In genomic region chr9:120923620-120924328, GRCh38 we compare ENCODE assay signal across 2 cellular contexts.
TF ChIP-seq lines count a peak whose summit lies in the region.

No MANE protein-coding gene starts in this region.

TF ChIP-seq in H1, 55 proteins besides CTCF, POLR2A, EP300 and RAD21:
- TF ChIP-seq POLR2AphosphoS5 (IDR thresholded peaks at IDR 0.05; ENCODE audit: low read depth, low read length) (no peak), CHD7 (IDR thresholded peaks at IDR 0.05; ENCODE audit: insufficient replicate concordance, low read length) (no peak), SIRT6 (IDR thresholded peaks at IDR 0.05; ENCODE audit: low read length) (no peak), SP1 (IDR thresholded peaks at IDR 0.05; ENCODE audit: low read depth, low read length) (no peak), MAFK (IDR thresholded peaks at IDR 0.05; ENCODE audit: low read depth, low read length) (no peak), NANOG (IDR thresholded peaks at IDR 0.05; ENCODE audit: insufficient read depth, low read depth, low read length, poor library complexity, severe bottlenecking) (no peak), KDM4A (IDR thresholded peaks at IDR 0.05; ENCODE audit: low read depth, low read length, severe bottlenecking) (no peak), RBBP5 (IDR thresholded peaks at IDR 0.05; ENCODE audit: borderline replicate concordance, low read depth, low read length) (no peak), BACH1 (IDR thresholded peaks at IDR 0.05; ENCODE audit: low read length) (no peak), JUND (IDR thresholded peaks at IDR 0.05; ENCODE audit: low read length) (no peak), CHD2 (IDR thresholded peaks at IDR 0.05; ENCODE audit: low read length) (no peak), TAF1 (IDR thresholded peaks at IDR 0.05; ENCODE audit: low read depth, low read length) (no peak), CREB1 (IDR thresholded peaks at IDR 0.05) (no peak), YY1 (IDR thresholded peaks at IDR 0.05; ENCODE audit: low read depth, low read length) (no peak)

TF ChIP-seq in GM23338, 12 proteins besides CTCF, POLR2A, EP300 and RAD21:
- TF ChIP-seq EZH2phosphoT487 (IDR thresholded peaks at IDR 0.05; ENCODE audit: unreplicated experiment) (no peak), EZH2 (IDR thresholded peaks at IDR 0.05; ENCODE audit: low read depth, unreplicated experiment) (no peak), STAT1 (IDR thresholded peaks at IDR 0.05; ENCODE audit: unreplicated experiment) (no peak), JUNB (IDR thresholded peaks at IDR 0.05; ENCODE audit: unreplicated experiment) (no peak), NANOG (IDR thresholded peaks at IDR 0.05; ENCODE audit: borderline replicate concordance) (no peak), POLR2AphosphoS5 (IDR thresholded peaks at IDR 0.05; ENCODE audit: low read depth) (no peak), ZNF331 (CRISPR knock-in tag; IDR thresholded peaks at IDR 0.05; ENCODE audit: low read depth) (no peak), ZNF114 (CRISPR knock-in tag; IDR thresholded peaks at IDR 0.05) (no peak), CREB1 (CRISPR knock-in tag; IDR thresholded peaks at IDR 0.05; ENCODE audit: low read depth) (no peak)
- TF ChIP-seq, protein P1, sequence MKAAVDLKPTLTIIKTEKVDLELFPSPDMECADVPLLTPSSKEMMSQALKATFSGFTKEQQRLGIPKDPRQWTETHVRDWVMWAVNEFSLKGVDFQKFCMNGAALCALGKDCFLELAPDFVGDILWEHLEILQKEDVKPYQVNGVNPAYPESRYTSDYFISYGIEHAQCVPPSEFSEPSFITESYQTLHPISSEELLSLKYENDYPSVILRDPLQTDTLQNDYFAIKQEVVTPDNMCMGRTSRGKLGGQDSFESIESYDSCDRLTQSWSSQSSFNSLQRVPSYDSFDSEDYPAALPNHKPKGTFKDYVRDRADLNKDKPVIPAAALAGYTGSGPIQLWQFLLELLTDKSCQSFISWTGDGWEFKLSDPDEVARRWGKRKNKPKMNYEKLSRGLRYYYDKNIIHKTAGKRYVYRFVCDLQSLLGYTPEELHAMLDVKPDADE (IDR thresholded peaks at IDR 0.05): no peak
- TF ChIP-seq, protein P2, sequence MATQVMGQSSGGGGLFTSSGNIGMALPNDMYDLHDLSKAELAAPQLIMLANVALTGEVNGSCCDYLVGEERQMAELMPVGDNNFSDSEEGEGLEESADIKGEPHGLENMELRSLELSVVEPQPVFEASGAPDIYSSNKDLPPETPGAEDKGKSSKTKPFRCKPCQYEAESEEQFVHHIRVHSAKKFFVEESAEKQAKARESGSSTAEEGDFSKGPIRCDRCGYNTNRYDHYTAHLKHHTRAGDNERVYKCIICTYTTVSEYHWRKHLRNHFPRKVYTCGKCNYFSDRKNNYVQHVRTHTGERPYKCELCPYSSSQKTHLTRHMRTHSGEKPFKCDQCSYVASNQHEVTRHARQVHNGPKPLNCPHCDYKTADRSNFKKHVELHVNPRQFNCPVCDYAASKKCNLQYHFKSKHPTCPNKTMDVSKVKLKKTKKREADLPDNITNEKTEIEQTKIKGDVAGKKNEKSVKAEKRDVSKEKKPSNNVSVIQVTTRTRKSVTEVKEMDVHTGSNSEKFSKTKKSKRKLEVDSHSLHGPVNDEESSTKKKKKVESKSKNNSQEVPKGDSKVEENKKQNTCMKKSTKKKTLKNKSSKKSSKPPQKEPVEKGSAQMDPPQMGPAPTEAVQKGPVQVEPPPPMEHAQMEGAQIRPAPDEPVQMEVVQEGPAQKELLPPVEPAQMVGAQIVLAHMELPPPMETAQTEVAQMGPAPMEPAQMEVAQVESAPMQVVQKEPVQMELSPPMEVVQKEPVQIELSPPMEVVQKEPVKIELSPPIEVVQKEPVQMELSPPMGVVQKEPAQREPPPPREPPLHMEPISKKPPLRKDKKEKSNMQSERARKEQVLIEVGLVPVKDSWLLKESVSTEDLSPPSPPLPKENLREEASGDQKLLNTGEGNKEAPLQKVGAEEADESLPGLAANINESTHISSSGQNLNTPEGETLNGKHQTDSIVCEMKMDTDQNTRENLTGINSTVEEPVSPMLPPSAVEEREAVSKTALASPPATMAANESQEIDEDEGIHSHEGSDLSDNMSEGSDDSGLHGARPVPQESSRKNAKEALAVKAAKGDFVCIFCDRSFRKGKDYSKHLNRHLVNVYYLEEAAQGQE (IDR thresholded peaks at IDR 0.05; ENCODE audit: unreplicated experiment): no peak
- TF ChIP-seq, protein P3, sequence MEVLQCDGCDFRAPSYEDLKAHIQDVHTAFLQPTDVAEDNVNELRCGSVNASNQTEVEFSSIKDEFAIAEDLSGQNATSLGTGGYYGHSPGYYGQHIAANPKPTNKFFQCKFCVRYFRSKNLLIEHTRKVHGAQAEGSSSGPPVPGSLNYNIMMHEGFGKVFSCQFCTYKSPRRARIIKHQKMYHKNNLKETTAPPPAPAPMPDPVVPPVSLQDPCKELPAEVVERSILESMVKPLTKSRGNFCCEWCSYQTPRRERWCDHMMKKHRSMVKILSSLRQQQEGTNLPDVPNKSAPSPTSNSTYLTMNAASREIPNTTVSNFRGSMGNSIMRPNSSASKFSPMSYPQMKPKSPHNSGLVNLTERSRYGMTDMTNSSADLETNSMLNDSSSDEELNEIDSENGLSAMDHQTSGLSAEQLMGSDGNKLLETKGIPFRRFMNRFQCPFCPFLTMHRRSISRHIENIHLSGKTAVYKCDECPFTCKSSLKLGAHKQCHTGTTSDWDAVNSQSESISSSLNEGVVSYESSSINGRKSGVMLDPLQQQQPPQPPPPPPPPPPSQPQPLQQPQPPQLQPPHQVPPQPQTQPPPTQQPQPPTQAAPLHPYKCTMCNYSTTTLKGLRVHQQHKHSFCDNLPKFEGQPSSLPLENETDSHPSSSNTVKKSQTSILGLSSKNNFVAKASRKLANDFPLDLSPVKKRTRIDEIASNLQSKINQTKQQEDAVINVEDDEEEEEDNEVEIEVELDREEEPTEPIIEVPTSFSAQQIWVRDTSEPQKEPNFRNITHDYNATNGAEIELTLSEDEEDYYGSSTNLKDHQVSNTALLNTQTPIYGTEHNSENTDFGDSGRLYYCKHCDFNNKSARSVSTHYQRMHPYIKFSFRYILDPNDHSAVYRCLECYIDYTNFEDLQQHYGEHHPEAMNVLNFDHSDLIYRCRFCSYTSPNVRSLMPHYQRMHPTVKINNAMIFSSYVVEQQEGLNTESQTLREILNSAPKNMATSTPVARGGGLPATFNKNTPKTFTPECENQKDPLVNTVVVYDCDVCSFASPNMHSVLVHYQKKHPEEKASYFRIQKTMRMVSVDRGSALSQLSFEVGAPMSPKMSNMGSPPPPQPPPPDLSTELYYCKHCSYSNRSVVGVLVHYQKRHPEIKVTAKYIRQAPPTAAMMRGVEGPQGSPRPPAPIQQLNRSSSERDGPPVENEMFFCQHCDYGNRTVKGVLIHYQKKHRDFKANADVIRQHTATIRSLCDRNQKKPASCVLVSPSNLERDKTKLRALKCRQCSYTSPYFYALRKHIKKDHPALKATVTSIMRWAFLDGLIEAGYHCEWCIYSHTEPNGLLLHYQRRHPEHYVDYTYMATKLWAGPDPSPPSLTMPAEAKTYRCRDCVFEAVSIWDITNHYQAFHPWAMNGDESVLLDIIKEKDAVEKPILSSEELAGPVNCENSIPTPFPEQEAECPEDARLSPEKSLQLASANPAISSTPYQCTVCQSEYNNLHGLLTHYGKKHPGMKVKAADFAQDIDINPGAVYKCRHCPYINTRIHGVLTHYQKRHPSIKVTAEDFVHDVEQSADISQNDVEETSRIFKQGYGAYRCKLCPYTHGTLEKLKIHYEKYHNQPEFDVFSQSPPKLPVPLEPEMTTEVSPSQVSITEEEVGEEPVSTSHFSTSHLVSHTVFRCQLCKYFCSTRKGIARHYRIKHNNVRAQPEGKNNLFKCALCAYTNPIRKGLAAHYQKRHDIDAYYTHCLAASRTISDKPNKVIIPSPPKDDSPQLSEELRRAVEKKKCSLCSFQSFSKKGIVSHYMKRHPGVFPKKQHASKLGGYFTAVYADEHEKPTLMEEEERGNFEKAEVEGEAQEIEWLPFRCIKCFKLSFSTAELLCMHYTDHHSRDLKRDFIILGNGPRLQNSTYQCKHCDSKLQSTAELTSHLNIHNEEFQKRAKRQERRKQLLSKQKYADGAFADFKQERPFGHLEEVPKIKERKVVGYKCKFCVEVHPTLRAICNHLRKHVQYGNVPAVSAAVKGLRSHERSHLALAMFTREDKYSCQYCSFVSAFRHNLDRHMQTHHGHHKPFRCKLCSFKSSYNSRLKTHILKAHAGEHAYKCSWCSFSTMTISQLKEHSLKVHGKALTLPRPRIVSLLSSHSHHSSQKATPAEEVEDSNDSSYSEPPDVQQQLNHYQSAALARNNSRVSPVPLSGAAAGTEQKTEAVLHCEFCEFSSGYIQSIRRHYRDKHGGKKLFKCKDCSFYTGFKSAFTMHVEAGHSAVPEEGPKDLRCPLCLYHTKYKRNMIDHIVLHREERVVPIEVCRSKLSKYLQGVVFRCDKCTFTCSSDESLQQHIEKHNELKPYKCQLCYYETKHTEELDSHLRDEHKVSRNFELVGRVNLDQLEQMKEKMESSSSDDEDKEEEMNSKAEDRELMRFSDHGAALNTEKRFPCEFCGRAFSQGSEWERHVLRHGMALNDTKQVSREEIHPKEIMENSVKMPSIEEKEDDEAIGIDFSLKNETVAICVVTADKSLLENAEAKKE (CRISPR knock-in tag; IDR thresholded peaks at IDR 0.05): no peak
